Comparison of ENCODE assay signal across 11 cellular contexts in genomic region chr10:68997216-68997615, GRCh38. TPM values are rescaled to one million over a fixed set of nuclear protein-coding genes. Genes with fewer than 3 reads are reported as not detected.
DNase-seq lines count a peak whose midpoint lies in the region; ATAC-seq and FAIRE-seq lines count a peak whose summit lies in the region.
"Had no signal": no experiment of that assay in that cellular context is flagged by ENCODE, and none has a peak within 500 bp of the region (broad histone marks: within the 10 kb centered on the region; RNA-seq: fewer than 3 reads in every experiment).

No MANE protein-coding gene starts in this region.

- peak; percentile 10 for ATAC-seq in HG02588 (IDR thresholded peaks at IDR 0.05; ENCODE audit: unreplicated experiment)
- ATAC-seq in stimulated activated naive B cell treated with anti-CD40 and anti-IgM and Interleukin-4, amounts not matched to agents 10 μg/mL and 1 μg/mL and 100 μg/mL, for 72 hours (replicated peaks), result no peak

- POLR2A ChIA-PET in activated CD4-positive, alpha-beta memory T cell treated with anti-CD3 and anti-CD28 coated beads for 36 hours (lab: Charles Lee), result no interaction called here

- H3K36me3 Mint-ChIP-seq in activated naive CD4-positive, alpha-beta T cell treated with anti-CD3 and anti-CD28 coated beads, Interleukin-2, amount 50 U/mL, for 24 hours, result no peaks in the 10 kb centered on the region
- H3K36me3 Mint-ChIP-seq in activated CD4-positive, alpha-beta memory T cell treated with anti-CD3 and anti-CD28 coated beads for 36 hours, result peaks cover 6% of the 10 kb centered on the region
- H3K36me3 Mint-ChIP-seq in stimulated activated naive B cell treated with anti-CD40 and anti-IgM and Interleukin-4, amounts not matched to agents 10 μg/mL and 1 μg/mL and 100 μg/mL, for 72 hours, result peaks cover 3% of the 10 kb centered on the region in 2 donors

- no peaks in the 10 kb centered on the region for H3K9me3 Mint-ChIP-seq in activated naive CD4-positive, alpha-beta T cell treated with anti-CD3 and anti-CD28 coated beads, Interleukin-2, amount 50 U/mL, for 24 hours
- no peaks in the 10 kb centered on the region for H3K9me3 Mint-ChIP-seq in activated CD4-positive, alpha-beta memory T cell treated with anti-CD3 and anti-CD28 coated beads for 36 hours
- H3K9me3 Mint-ChIP-seq in stimulated activated naive B cell treated with anti-CD40 and anti-IgM and Interleukin-4, amounts not matched to agents 10 μg/mL and 1 μg/mL and 100 μg/mL, for 72 hours, result no peaks in the 10 kb centered on the region

- FAIRE-seq in HTR-8/SVneo (lab: Jason Lieb, UNC), result no peak
- FAIRE-seq: colon had no signal

- CTCF ChIA-PET in activated CD4-positive, alpha-beta memory T cell treated with anti-CD3 and anti-CD28 coated beads for 36 hours (lab: Charles Lee), result no interaction called here

- H3K27ac Mint-ChIP-seq in activated naive CD4-positive, alpha-beta T cell treated with anti-CD3 and anti-CD28 coated beads, Interleukin-2, amount 50 U/mL, for 24 hours, result peak overlapping the region; percentile 98
- peak overlapping the region; percentile 94 for H3K27ac Mint-ChIP-seq in activated CD4-positive, alpha-beta memory T cell treated with anti-CD3 and anti-CD28 coated beads for 36 hours
- peak overlapping the region; percentile 48 for H3K27ac Mint-ChIP-seq in stimulated activated naive B cell treated with anti-CD40 and anti-IgM and Interleukin-4, amounts not matched to agents 10 μg/mL and 1 μg/mL and 100 μg/mL, for 72 hours

- DNase-seq in activated naive CD4-positive, alpha-beta T cell treated with anti-CD3 and anti-CD28 coated beads, Interleukin-2, amount 50 U/mL, for 16 hours, result no peak
- peak; percentile 33 for DNase-seq in activated CD4-positive, alpha-beta memory T cell treated with anti-CD3 and anti-CD28 coated beads for 36 hours
- no peak for DNase-seq in stimulated activated naive B cell treated with anti-CD40 and anti-IgM and Interleukin-4, amounts not matched to agents 10 μg/mL and 1 μg/mL and 100 μg/mL, for 72 hours
- DNase-seq in NCI-H1048 (lab: John Stamatoyannopoulos, UW) (no peak), HTR-8/SVneo (ENCODE audit: insufficient read length, low spot score) (no peak), Kasumi-1 (lab: John Stamatoyannopoulos, UW) (no peak)
- DNase-seq: hypothalamus, PC-9 had no signal

- intact Hi-C loops in activated CD4-positive, alpha-beta memory T cell treated with anti-CD3 and anti-CD28 coated beads for 36 hours (cut with micrococcal nuclease), result loop anchor here (1.0 to 10.0 kb wide), 10 partner anchors 9 to 508 kb away; partner anchors contain the start of gene KIFBP

- H3K4me3 Mint-ChIP-seq in activated naive CD4-positive, alpha-beta T cell treated with anti-CD3 and anti-CD28 coated beads, Interleukin-2, amount 50 U/mL, for 24 hours, result peak overlapping the region; percentile 56
- H3K4me3 Mint-ChIP-seq in activated CD4-positive, alpha-beta memory T cell treated with anti-CD3 and anti-CD28 coated beads for 36 hours, result peak overlapping the region; percentile 40
- no peak overlapping the region for H3K4me3 Mint-ChIP-seq in stimulated activated naive B cell treated with anti-CD40 and anti-IgM and Interleukin-4, amounts not matched to agents 10 μg/mL and 1 μg/mL and 100 μg/mL, for 72 hours

- H3K27me3 Mint-ChIP-seq in activated naive CD4-positive, alpha-beta T cell treated with anti-CD3 and anti-CD28 coated beads, Interleukin-2, amount 50 U/mL, for 24 hours, result no peaks in the 10 kb centered on the region
- no peaks in the 10 kb centered on the region for H3K27me3 Mint-ChIP-seq in activated CD4-positive, alpha-beta memory T cell treated with anti-CD3 and anti-CD28 coated beads for 36 hours
- no peaks in the 10 kb centered on the region for H3K27me3 Mint-ChIP-seq in stimulated activated naive B cell treated with anti-CD40 and anti-IgM and Interleukin-4, amounts not matched to agents 10 μg/mL and 1 μg/mL and 100 μg/mL, for 72 hours

- peaks cover 41% of the 10 kb centered on the region for H3K4me1 Mint-ChIP-seq in activated naive CD4-positive, alpha-beta T cell treated with anti-CD3 and anti-CD28 coated beads, Interleukin-2, amount 50 U/mL, for 24 hours
- H3K4me1 Mint-ChIP-seq in activated CD4-positive, alpha-beta memory T cell treated with anti-CD3 and anti-CD28 coated beads for 36 hours (ENCODE audit: low read depth), result peaks cover 51% of the 10 kb centered on the region
- H3K4me1 Mint-ChIP-seq in stimulated activated naive B cell treated with anti-CD40 and anti-IgM and Interleukin-4, amounts not matched to agents 10 μg/mL and 1 μg/mL and 100 μg/mL, for 72 hours, result peaks cover 9 to 24% of the 10 kb centered on the region in 2 donors

RNA-seq across cellular contexts. Expression of gene KIFBP, which starts 8.6 kb away (rescaled TPM):
- 10 to 100 TPM; 23.0 to 25.2 TPM for total RNA-seq in activated CD4-positive, alpha-beta memory T cell treated with anti-CD3 and anti-CD28 coated beads for 36 hours

RNA-seq across cellular contexts. Expression of gene DDX21, which starts 41.2 kb away (rescaled TPM):
- total RNA-seq in activated CD4-positive, alpha-beta memory T cell treated with anti-CD3 and anti-CD28 coated beads for 36 hours, result 100 to 1,000 TPM; 156 to 158 TPM

Comparison
In these comparisons a context has a peak if more than half of its experiments do, and no peak if none do; other contexts are left out.
1. H3K27ac Mint-ChIP-seq: peak in every context shown above with its lines; median percentile 98 in activated naive CD4-positive, alpha-beta T cell treated with anti-CD3 and anti-CD28 coated beads, Interleukin-2, amount 50 U/mL, for 24 hours; 94 in activated CD4-positive, alpha-beta memory T cell treated with anti-CD3 and anti-CD28 coated beads for 36 hours; 48 in stimulated activated naive B cell treated with anti-CD40 and anti-IgM and Interleukin-4, amounts not matched to agents 10 μg/mL and 1 μg/mL and 100 μg/mL, for 72 hours.
2. H3K4me3 Mint-ChIP-seq: peak in activated naive CD4-positive, alpha-beta T cell treated with anti-CD3 and anti-CD28 coated beads, Interleukin-2, amount 50 U/mL, for 24 hours (single experiment) and activated CD4-positive, alpha-beta memory T cell treated with anti-CD3 and anti-CD28 coated beads for 36 hours (single experiment); none in stimulated activated naive B cell treated with anti-CD40 and anti-IgM and Interleukin-4, amounts not matched to agents 10 μg/mL and 1 μg/mL and 100 μg/mL, for 72 hours (0 of 2).